ENCODE assay signal across 2 cellular contexts in genomic region chr19:10987621-10988297, GRCh38.
TF ChIP-seq lines count a peak whose summit lies in the region.

No MANE protein-coding gene starts in this region.

TF ChIP-seq in HEK293, 187 proteins besides CTCF, POLR2A, EP300 and RAD21:
- TF ChIP-seq ZNF274 (IDR thresholded peaks at IDR 0.05; ENCODE audit: low read length) (no peak), ZNF274 (tag by site-specific recombination; IDR thresholded peaks at IDR 0.05; ENCODE audit: borderline replicate concordance) (0 out of 2 replicates have a peak, but pooled peaks have one; percentile 63), ZBTB8A (tag by site-specific recombination; IDR thresholded peaks at IDR 0.05) (no peak)

TF ChIP-seq in K562, 482 proteins besides CTCF, POLR2A, EP300 and RAD21:
- TF ChIP-seq ZNF146 (CRISPR knock-in tag; IDR thresholded peaks at IDR 0.05; ENCODE audit: unreplicated experiment) (no peak), ZNF212 (CRISPR knock-in tag; IDR thresholded peaks at IDR 0.05) (no peak), POLR2G (IDR thresholded peaks at IDR 0.05; ENCODE audit: low read depth, low read length) (peak; percentile 39; the same call in 1 of the 2 replicates), EP400 (IDR thresholded peaks at IDR 0.05) (no peak), IRF9 (tag; IDR thresholded peaks at IDR 0.05) (no peak), MTA1 (IDR thresholded peaks at IDR 0.05; ENCODE audit: borderline replicate concordance) (no peak)
